21 cellular contexts compared by ENCODE assay signal in the genomic region with DNA sequence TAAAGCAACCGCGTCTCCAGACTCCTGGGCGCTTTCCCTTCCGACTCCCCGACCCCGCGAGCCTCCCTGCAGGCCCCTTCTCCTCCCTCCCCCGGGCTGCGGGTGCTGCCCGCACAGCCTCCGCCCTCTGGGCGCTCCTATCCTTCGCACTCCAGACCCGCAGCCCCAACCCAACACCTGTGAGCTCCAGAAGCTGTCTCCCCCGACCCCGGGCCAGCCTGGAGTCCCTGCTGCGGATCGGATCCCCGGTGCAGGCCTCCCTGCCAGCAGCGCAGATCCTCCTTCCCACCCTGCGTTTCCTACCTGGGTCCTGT.
"Had no signal": no experiment of that assay in that cellular context is flagged by ENCODE, and none has a peak within 500 bp of the region (broad histone marks: within the 10 kb centered on the region; RNA-seq: fewer than 3 reads in every experiment).

No MANE protein-coding gene starts in this region.

- H3K4me3 ChIP-seq: lower lobe of right lung, mucosa of descending colon, smooth muscle cell had no signal

- H3K9me3 ChIP-seq: lower lobe of right lung, mucosa of descending colon, sigmoid colon had no signal

- ATAC-seq: activated T-cell treated with anti-CD3 and anti-CD28 coated beads, Interleukin-2, amount 50 U/mL, for 72 hours; mucosa of descending colon had no signal

- H3K27ac ChIP-seq: lower lobe of right lung, parathyroid adenoma had no signal

- H3K4me1 ChIP-seq: lower lobe of right lung, parathyroid adenoma, sigmoid colon had no signal

- DNase-seq: activated B cell treated with CpG ODN at 0.5 μM for 24 hours; activated CD4-positive, alpha-beta T cell treated with anti-CD3 and anti-CD28 coated beads for 4 hours; activated CD4-positive, alpha-beta T cell treated with anti-CD3 and anti-CD28 coated beads, Interleukin-2, amount 50 U/mL, for 48 hours; activated gamma-delta T cell; activated naive CD4-positive, alpha-beta T cell treated with anti-CD3 and anti-CD28 coated beads, Interleukin-2, amount 50 U/mL, for 16 hours; activated T-cell treated with anti-CD3 and anti-CD28 coated beads, Interleukin-2, amount 50 U/mL, for 72 hours; aorta; dermis blood vessel endothelial cell; effector memory CD4-positive, alpha-beta T cell; foreskin melanocyte; islet precursor cell; lower lobe of right lung; mesendoderm; nephron progenitor cell; stimulated activated CD4-positive, alpha-beta T cell treated with anti-CD3 and anti-CD28 coated beads, Interleukin-15, amount 100 ng/mL, for 24 hours; stimulated activated naive CD4-positive, alpha-beta T cell; T1000 had no signal

- H3K36me3 ChIP-seq: lower lobe of right lung, sigmoid colon had no signal

- H3K27me3 ChIP-seq: sigmoid colon had no signal
